ENCODE assay signal across 1 cellular context in the genomic region with DNA sequence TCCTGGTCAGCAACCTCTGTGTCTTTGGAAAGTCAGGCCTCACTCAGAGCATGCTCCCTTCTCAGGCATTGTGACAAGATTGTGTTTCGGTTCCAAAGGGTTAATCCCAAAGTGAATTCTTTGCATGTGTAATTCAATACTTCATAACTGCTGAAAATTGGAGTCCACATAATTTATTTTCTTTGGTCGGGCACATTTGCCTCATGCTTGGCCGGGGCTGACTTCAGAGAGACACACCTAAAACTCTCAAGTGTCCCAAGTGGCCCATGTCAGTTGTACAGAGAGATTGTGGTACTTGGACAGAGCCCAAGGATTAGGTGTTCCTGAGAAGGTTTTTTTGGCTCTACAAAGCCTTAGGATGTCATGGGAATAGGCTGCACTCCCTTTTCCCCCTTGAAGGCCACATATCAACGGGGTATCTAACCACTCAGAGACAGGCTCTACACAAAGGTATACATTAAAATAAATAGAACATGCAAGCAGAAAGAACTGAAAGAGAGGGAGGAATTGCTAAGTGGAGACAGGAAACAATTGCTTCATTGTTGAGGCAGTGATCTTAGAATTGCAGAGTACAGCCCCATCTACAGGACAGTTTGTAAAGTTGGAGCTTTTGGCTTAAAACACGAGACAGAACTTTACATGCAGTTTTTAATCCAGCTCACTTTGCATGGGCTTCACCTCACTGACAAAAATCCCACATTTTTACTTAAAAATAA.
TF ChIP-seq lines count a peak whose summit lies in the region.

No MANE protein-coding gene starts in this region.

TF ChIP-seq in HepG2, 621 proteins besides CTCF, POLR2A, EP300 and RAD21 (continued from another document and continues in another):
- TF ChIP-seq, protein P1, sequence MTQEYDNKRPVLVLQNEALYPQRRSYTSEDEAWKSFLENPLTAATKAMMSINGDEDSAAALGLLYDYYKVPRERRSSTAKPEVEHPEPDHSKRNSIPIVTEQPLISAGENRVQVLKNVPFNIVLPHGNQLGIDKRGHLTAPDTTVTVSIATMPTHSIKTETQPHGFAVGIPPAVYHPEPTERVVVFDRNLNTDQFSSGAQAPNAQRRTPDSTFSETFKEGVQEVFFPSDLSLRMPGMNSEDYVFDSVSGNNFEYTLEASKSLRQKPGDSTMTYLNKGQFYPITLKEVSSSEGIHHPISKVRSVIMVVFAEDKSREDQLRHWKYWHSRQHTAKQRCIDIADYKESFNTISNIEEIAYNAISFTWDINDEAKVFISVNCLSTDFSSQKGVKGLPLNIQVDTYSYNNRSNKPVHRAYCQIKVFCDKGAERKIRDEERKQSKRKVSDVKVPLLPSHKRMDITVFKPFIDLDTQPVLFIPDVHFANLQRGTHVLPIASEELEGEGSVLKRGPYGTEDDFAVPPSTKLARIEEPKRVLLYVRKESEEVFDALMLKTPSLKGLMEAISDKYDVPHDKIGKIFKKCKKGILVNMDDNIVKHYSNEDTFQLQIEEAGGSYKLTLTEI (CRISPR knock-in tag; conservative IDR thresholded peaks at IDR 0.05): no peak
- TF ChIP-seq SPEN (CRISPR knock-in tag; IDR thresholded peaks at IDR 0.05; ENCODE audit: low read depth) (no peak), ZSCAN22 (CRISPR knock-in tag; IDR thresholded peaks at IDR 0.05) (no peak), ZNF746 (CRISPR knock-in tag; IDR thresholded peaks at IDR 0.05) (no peak), ZNF644 (CRISPR knock-in tag; IDR thresholded peaks at IDR 0.05; ENCODE audit: low read depth) (no peak), ZSCAN31 (CRISPR knock-in tag; IDR thresholded peaks at IDR 0.05; ENCODE audit: low read depth) (no peak), SAP130 (CRISPR knock-in tag; IDR thresholded peaks at IDR 0.05; ENCODE audit: low read depth) (no peak), ARHGAP35 (CRISPR knock-in tag; IDR thresholded peaks at IDR 0.05; ENCODE audit: borderline replicate concordance) (no peak), SRF (IDR thresholded peaks at IDR 0.05; ENCODE audit: low read depth, low read length) (no peak), PHB2 (IDR thresholded peaks at IDR 0.05; ENCODE audit: partially characterized antibody) (no peak), CBFB (CRISPR knock-in tag; IDR thresholded peaks at IDR 0.05) (no peak), ZNF792 (CRISPR knock-in tag; IDR thresholded peaks at IDR 0.05) (0 out of 2 replicates have a peak, but pooled peaks have one; percentile 32), ZNF572 (CRISPR knock-in tag; IDR thresholded peaks at IDR 0.05) (no peak), ZNF382 (CRISPR knock-in tag; IDR thresholded peaks at IDR 0.05; ENCODE audit: borderline replicate concordance) (no peak), CEBPB (IDR thresholded peaks at IDR 0.05; ENCODE audit: borderline replicate concordance, low read depth, low read length) (peak; percentile 89), NR2F6 (IDR thresholded peaks at IDR 0.05) (no peak), NR2F6 (CRISPR knock-in tag; IDR thresholded peaks at IDR 0.05) (no peak), GABPB1 (CRISPR knock-in tag; IDR thresholded peaks at IDR 0.05) (no peak), ARID2 (CRISPR knock-in tag; IDR thresholded peaks at IDR 0.05; ENCODE audit: borderline replicate concordance) (no peak), ZNF367 (CRISPR knock-in tag; IDR thresholded peaks at IDR 0.05; ENCODE audit: borderline replicate concordance) (no peak), PITX1 (CRISPR knock-in tag; IDR thresholded peaks at IDR 0.05) (peak; percentile 51; the same call in 1 of the 2 replicates), ZNF782 (CRISPR knock-in tag; IDR thresholded peaks at IDR 0.05; ENCODE audit: borderline replicate concordance) (no peak), HDAC2 (CRISPR knock-in tag; IDR thresholded peaks at IDR 0.05) (no peak), ZNF557 (CRISPR knock-in tag; IDR thresholded peaks at IDR 0.05) (no peak), ZBTB3 (CRISPR knock-in tag; IDR thresholded peaks at IDR 0.05; ENCODE audit: borderline replicate concordance, low read depth) (no peak), ZKSCAN5 (CRISPR knock-in tag; IDR thresholded peaks at IDR 0.05) (no peak), MTA3 (CRISPR knock-in tag; IDR thresholded peaks at IDR 0.05) (no peak), MAF1 (CRISPR knock-in tag; IDR thresholded peaks at IDR 0.05; ENCODE audit: borderline replicate concordance) (no peak), KAT8 (CRISPR knock-in tag; IDR thresholded peaks at IDR 0.05) (peak; percentile 31; the same call in 1 of the 2 replicates), ZNF878 (CRISPR knock-in tag; IDR thresholded peaks at IDR 0.05) (no peak), MXI1 (IDR thresholded peaks at IDR 0.05; ENCODE audit: borderline replicate concordance, low read depth, low read length) (no peak), SMYD3 (CRISPR knock-in tag; IDR thresholded peaks at IDR 0.05) (no peak)
- TF ChIP-seq, protein P2, sequence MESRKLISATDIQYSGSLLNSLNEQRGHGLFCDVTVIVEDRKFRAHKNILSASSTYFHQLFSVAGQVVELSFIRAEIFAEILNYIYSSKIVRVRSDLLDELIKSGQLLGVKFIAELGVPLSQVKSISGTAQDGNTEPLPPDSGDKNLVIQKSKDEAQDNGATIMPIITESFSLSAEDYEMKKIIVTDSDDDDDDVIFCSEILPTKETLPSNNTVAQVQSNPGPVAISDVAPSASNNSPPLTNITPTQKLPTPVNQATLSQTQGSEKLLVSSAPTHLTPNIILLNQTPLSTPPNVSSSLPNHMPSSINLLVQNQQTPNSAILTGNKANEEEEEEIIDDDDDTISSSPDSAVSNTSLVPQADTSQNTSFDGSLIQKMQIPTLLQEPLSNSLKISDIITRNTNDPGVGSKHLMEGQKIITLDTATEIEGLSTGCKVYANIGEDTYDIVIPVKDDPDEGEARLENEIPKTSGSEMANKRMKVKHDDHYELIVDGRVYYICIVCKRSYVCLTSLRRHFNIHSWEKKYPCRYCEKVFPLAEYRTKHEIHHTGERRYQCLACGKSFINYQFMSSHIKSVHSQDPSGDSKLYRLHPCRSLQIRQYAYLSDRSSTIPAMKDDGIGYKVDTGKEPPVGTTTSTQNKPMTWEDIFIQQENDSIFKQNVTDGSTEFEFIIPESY (CRISPR knock-in tag; IDR thresholded peaks at IDR 0.05): no peak
- TF ChIP-seq, protein P3, sequence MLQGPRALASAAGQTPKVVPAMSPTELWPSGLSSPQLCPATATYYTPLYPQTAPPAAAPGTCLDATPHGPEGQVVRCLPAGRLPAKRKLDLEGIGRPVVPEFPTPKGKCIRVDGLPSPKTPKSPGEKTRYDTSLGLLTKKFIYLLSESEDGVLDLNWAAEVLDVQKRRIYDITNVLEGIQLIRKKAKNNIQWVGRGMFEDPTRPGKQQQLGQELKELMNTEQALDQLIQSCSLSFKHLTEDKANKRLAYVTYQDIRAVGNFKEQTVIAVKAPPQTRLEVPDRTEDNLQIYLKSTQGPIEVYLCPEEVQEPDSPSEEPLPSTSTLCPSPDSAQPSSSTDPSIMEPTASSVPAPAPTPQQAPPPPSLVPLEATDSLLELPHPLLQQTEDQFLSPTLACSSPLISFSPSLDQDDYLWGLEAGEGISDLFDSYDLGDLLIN (CRISPR knock-in tag; IDR thresholded peaks at IDR 0.05; ENCODE audit: borderline replicate concordance): no peak
- TF ChIP-seq, protein P4, sequence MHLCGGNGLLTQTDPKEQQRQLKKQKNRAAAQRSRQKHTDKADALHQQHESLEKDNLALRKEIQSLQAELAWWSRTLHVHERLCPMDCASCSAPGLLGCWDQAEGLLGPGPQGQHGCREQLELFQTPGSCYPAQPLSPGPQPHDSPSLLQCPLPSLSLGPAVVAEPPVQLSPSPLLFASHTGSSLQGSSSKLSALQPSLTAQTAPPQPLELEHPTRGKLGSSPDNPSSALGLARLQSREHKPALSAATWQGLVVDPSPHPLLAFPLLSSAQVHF (CRISPR knock-in tag; IDR thresholded peaks at IDR 0.05): no peak
- TF ChIP-seq, protein P5, sequence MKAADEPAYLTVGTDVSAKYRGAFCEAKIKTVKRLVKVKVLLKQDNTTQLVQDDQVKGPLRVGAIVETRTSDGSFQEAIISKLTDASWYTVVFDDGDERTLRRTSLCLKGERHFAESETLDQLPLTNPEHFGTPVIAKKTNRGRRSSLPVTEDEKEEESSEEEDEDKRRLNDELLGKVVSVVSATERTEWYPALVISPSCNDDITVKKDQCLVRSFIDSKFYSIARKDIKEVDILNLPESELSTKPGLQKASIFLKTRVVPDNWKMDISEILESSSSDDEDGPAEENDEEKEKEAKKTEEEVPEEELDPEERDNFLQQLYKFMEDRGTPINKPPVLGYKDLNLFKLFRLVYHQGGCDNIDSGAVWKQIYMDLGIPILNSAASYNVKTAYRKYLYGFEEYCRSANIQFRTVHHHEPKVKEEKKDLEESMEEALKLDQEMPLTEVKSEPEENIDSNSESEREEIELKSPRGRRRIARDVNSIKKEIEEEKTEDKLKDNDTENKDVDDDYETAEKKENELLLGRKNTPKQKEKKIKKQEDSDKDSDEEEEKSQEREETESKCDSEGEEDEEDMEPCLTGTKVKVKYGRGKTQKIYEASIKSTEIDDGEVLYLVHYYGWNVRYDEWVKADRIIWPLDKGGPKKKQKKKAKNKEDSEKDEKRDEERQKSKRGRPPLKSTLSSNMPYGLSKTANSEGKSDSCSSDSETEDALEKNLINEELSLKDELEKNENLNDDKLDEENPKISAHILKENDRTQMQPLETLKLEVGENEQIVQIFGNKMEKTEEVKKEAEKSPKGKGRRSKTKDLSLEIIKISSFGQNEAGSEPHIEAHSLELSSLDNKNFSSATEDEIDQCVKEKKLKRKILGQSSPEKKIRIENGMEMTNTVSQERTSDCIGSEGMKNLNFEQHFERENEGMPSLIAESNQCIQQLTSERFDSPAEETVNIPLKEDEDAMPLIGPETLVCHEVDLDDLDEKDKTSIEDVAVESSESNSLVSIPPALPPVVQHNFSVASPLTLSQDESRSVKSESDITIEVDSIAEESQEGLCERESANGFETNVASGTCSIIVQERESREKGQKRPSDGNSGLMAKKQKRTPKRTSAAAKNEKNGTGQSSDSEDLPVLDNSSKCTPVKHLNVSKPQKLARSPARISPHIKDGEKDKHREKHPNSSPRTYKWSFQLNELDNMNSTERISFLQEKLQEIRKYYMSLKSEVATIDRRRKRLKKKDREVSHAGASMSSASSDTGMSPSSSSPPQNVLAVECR (CRISPR knock-in tag; IDR thresholded peaks at IDR 0.05; ENCODE audit: borderline replicate concordance): peak; percentile 15; the same call in 1 of the 2 replicates
- TF ChIP-seq, protein P6, sequence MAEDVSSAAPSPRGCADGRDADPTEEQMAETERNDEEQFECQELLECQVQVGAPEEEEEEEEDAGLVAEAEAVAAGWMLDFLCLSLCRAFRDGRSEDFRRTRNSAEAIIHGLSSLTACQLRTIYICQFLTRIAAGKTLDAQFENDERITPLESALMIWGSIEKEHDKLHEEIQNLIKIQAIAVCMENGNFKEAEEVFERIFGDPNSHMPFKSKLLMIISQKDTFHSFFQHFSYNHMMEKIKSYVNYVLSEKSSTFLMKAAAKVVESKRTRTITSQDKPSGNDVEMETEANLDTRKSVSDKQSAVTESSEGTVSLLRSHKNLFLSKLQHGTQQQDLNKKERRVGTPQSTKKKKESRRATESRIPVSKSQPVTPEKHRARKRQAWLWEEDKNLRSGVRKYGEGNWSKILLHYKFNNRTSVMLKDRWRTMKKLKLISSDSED (CRISPR knock-in tag; IDR thresholded peaks at IDR 0.05): no peak
- TF ChIP-seq, protein P7, sequence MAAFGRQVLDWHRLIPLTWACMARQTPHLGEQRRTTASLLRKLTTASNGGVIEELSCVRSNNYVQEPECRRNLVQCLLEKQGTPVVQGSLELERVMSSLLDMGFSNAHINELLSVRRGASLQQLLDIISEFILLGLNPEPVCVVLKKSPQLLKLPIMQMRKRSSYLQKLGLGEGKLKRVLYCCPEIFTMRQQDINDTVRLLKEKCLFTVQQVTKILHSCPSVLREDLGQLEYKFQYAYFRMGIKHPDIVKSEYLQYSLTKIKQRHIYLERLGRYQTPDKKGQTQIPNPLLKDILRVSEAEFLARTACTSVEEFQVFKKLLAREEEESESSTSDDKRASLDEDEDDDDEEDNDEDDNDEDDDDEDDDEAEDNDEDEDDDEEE (CRISPR knock-in tag; IDR thresholded peaks at IDR 0.05): no peak
- TF ChIP-seq, protein P8, sequence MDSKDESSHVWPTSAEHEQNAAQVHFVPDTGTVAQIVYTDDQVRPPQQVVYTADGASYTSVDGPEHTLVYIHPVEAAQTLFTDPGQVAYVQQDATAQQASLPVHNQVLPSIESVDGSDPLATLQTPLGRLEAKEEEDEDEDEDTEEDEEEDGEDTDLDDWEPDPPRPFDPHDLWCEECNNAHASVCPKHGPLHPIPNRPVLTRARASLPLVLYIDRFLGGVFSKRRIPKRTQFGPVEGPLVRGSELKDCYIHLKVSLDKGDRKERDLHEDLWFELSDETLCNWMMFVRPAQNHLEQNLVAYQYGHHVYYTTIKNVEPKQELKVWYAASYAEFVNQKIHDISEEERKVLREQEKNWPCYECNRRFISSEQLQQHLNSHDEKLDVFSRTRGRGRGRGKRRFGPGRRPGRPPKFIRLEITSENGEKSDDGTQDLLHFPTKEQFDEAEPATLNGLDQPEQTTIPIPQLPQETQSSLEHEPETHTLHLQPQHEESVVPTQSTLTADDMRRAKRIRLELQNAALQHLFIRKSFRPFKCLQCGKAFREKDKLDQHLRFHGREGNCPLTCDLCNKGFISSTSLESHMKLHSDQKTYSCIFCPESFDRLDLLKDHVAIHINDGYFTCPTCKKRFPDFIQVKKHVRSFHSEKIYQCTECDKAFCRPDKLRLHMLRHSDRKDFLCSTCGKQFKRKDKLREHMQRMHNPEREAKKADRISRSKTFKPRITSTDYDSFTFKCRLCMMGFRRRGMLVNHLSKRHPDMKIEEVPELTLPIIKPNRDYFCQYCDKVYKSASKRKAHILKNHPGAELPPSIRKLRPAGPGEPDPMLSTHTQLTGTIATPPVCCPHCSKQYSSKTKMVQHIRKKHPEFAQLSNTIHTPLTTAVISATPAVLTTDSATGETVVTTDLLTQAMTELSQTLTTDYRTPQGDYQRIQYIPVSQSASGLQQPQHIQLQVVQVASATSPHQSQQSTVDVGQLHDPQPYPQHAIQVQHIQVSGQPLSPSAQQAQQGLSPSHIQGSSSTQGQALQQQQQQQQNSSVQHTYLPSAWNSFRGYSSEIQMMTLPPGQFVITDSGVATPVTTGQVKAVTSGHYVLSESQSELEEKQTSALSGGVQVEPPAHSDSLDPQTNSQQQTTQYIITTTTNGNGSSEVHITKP (CRISPR knock-in tag; IDR thresholded peaks at IDR 0.05; ENCODE audit: low read depth): no peak
- TF ChIP-seq, protein P9, sequence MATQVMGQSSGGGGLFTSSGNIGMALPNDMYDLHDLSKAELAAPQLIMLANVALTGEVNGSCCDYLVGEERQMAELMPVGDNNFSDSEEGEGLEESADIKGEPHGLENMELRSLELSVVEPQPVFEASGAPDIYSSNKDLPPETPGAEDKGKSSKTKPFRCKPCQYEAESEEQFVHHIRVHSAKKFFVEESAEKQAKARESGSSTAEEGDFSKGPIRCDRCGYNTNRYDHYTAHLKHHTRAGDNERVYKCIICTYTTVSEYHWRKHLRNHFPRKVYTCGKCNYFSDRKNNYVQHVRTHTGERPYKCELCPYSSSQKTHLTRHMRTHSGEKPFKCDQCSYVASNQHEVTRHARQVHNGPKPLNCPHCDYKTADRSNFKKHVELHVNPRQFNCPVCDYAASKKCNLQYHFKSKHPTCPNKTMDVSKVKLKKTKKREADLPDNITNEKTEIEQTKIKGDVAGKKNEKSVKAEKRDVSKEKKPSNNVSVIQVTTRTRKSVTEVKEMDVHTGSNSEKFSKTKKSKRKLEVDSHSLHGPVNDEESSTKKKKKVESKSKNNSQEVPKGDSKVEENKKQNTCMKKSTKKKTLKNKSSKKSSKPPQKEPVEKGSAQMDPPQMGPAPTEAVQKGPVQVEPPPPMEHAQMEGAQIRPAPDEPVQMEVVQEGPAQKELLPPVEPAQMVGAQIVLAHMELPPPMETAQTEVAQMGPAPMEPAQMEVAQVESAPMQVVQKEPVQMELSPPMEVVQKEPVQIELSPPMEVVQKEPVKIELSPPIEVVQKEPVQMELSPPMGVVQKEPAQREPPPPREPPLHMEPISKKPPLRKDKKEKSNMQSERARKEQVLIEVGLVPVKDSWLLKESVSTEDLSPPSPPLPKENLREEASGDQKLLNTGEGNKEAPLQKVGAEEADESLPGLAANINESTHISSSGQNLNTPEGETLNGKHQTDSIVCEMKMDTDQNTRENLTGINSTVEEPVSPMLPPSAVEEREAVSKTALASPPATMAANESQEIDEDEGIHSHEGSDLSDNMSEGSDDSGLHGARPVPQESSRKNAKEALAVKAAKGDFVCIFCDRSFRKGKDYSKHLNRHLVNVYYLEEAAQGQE (IDR thresholded peaks at IDR 0.05; ENCODE audit: borderline replicate concordance in 1 of 2, low read depth in 1 of 2, low read length in 2 of 2): no peak
